Comparison of ENCODE assay signal across 8 cellular contexts in the genomic region with DNA sequence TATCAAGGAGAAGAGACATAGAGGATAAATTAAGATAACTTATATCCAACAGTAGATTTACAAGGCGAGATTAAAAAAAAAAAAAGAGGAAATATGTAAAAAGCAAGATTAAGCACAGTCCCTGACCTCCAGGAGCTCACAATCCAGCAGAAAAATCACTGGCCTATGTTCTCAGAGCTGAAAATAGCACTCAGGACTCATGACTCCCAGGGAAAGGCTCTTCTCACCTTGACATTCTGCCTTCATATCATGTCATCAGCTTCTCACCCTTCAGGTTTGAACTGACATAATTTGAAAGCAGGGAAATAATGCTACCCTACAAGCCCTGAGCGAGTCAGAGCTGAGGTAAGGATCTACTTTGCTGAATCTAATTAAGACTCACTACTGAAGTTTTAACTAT.
"Had no signal": no experiment of that assay in that cellular context is flagged by ENCODE, and none has a peak within 500 bp of the region (broad histone marks: within the 10 kb centered on the region; RNA-seq: fewer than 3 reads in every experiment).

No MANE protein-coding gene starts in this region.

- H3K4me1 ChIP-seq: HAP-1 had no signal

- H3K9me3 ChIP-seq: HAP-1 had no signal

- H3K4me3 Mint-ChIP-seq: HFFc6 had no signal

- H3K27ac ChIP-seq: GM23248 had no signal

- H3K4me3 ChIP-seq: GM23248, HAP-1, K562 had no signal

- DNase-seq: GM23248, GOT3, H7, HFFc6, IMR-90 had no signal

- H3K27ac Mint-ChIP-seq: HFFc6 had no signal

- ATAC-seq: HCT116, K562 had no signal
